1 cellular context compared by ENCODE assay signal in genomic region chr17:78601577-78602190, GRCh38.
TF ChIP-seq lines count a peak whose summit lies in the region.

No MANE protein-coding gene starts in this region.

TF ChIP-seq in HepG2, 621 proteins besides CTCF, POLR2A, EP300 and RAD21 (continued from another document and continues in another):
- TF ChIP-seq RERE (CRISPR knock-in tag; IDR thresholded peaks at IDR 0.05; ENCODE audit: low read depth): peak; percentile 72; the same call in 1 of the 2 replicates
- TF ChIP-seq ARID3A (IDR thresholded peaks at IDR 0.05; ENCODE audit: low read depth, low read length): peak; percentile 82
- TF ChIP-seq CHD4 (IDR thresholded peaks at IDR 0.05; ENCODE audit: borderline replicate concordance, low read length): no peak; the same call in 1 of the 2 replicates
- peak; percentile 92 for TF ChIP-seq ATF2 (CRISPR knock-in tag; IDR thresholded peaks at IDR 0.05)
- no peak for TF ChIP-seq ZNF720 (CRISPR knock-in tag; IDR thresholded peaks at IDR 0.05)
- TF ChIP-seq DNMT1 (CRISPR knock-in tag; IDR thresholded peaks at IDR 0.05): no peak
- TF ChIP-seq HMG20B (CRISPR knock-in tag; conservative IDR thresholded peaks at IDR 0.05): peak; percentile 81
- no peak for TF ChIP-seq ZNF30 (CRISPR knock-in tag; IDR thresholded peaks at IDR 0.05)
- TF ChIP-seq UBTF (CRISPR knock-in tag; IDR thresholded peaks at IDR 0.05): peak; percentile 75
- peak; percentile 96 for TF ChIP-seq MTA1 (CRISPR knock-in tag; IDR thresholded peaks at IDR 0.05; ENCODE audit: borderline replicate concordance)
- TF ChIP-seq ZNF350 (CRISPR knock-in tag; IDR thresholded peaks at IDR 0.05; ENCODE audit: borderline replicate concordance, low read depth): peak; percentile 99
- TF ChIP-seq ZNF619 (CRISPR knock-in tag; IDR thresholded peaks at IDR 0.05): peak; percentile 73; the same call in 1 of the 2 replicates
- TF ChIP-seq ZFP36 (IDR thresholded peaks at IDR 0.05; ENCODE audit: borderline replicate concordance, low read depth, low read length, partially characterized antibody): no peak
- TF ChIP-seq THAP9 (CRISPR knock-in tag; IDR thresholded peaks at IDR 0.05; ENCODE audit: borderline replicate concordance): peak; percentile 36; the same call in 1 of the 2 replicates
- TF ChIP-seq BCL6 (CRISPR knock-in tag; IDR thresholded peaks at IDR 0.05): peak; percentile 97
- no peak for TF ChIP-seq ZXDC (CRISPR knock-in tag; IDR thresholded peaks at IDR 0.05)
- TF ChIP-seq ZNF572 (CRISPR knock-in tag; IDR thresholded peaks at IDR 0.05): 0 out of 2 replicates have a peak, but pooled peaks have one; percentile 36
- no peak for TF ChIP-seq ZNF20 (CRISPR knock-in tag; IDR thresholded peaks at IDR 0.05)
- no peak for TF ChIP-seq ZNF839 (CRISPR knock-in tag; IDR thresholded peaks at IDR 0.05; ENCODE audit: borderline replicate concordance)
- peak; percentile 99 for TF ChIP-seq PAXIP1 (CRISPR knock-in tag; conservative IDR thresholded peaks at IDR 0.05)
- no peak for TF ChIP-seq CSRNP1 (CRISPR knock-in tag; IDR thresholded peaks at IDR 0.05)
- TF ChIP-seq ZNF205 (CRISPR knock-in tag; IDR thresholded peaks at IDR 0.05): peak; percentile 87
- TF ChIP-seq ZGPAT (CRISPR knock-in tag; IDR thresholded peaks at IDR 0.05): peak; percentile 95
- peak; percentile 53; the same call in 1 of the 2 replicates for TF ChIP-seq ZNF605 (CRISPR knock-in tag; IDR thresholded peaks at IDR 0.05)
- TF ChIP-seq GFI1 (CRISPR knock-in tag; IDR thresholded peaks at IDR 0.05; ENCODE audit: borderline replicate concordance): peak; percentile 83
